8 cellular contexts compared by ENCODE assay signal in genomic region chr1:150578278-150579109, GRCh38. TPM values are rescaled to one million over a fixed set of nuclear protein-coding genes. Genes with fewer than 3 reads are reported as not detected.
DNase-seq lines count a peak whose midpoint lies in the region; ATAC-seq, FAIRE-seq and TF ChIP-seq lines count a peak whose summit lies in the region.

No MANE protein-coding gene starts in this region.

- no peak for FAIRE-seq in H1 (lab: Jason Lieb, UNC)

- H3K9ac ChIP-seq in H1 (replicated peaks in 1 of 4; ENCODE audit: extremely low read depth in 1 of 4, low read depth in 3 of 4, low read length in 3 of 4), result peak overlapping the region; percentile 99 to 100 (median 100)
- H3K9ac ChIP-seq in mesendoderm (ENCODE audit: low read length), result peak overlapping the region; percentile 100

- peaks cover 9% of the 10 kb centered on the region for H3K23me2 ChIP-seq in H1 (ENCODE audit: low read depth, low read length)

- peak overlapping the region; percentile 94 for H4K5ac ChIP-seq in H1 (ENCODE audit: insufficient read length, low read depth, low read length)
- no peak overlapping the region for H4K5ac ChIP-seq in mesendoderm (ENCODE audit: low read length)

- H3K4ac ChIP-seq in H1 (replicated peaks; ENCODE audit: insufficient read length, low read depth, low read length), result peak overlapping the region; percentile 85
- H3K4ac ChIP-seq in mesendoderm (ENCODE audit: low read depth, low read length), result peak overlapping the region; percentile 99

- TF ChIP-seq EP300 in H1 (IDR thresholded peaks at IDR 0.05; ENCODE audit: borderline replicate concordance in 1 of 2, low read depth in 2 of 2, low read length in 2 of 2) (no peak), stomach (IDR thresholded peaks at IDR 0.05) (no peak)

- H2AK5ac ChIP-seq in H1 (ENCODE audit: low read depth, low read length), result peak overlapping the region; percentile 97; the same call in 1 of the 2 replicates
- peak overlapping the region; percentile 95 for H2AK5ac ChIP-seq in mesendoderm (ENCODE audit: low read length)

- TF ChIP-seq POLR2A in H1 (IDR thresholded peaks at IDR 0.05; ENCODE audit: control extremely low read depth in 1 of 2, low read depth in 2 of 2, low read length in 2 of 2), result peak; percentile 26 to 82; a peak in 2 of 3 replicates
- no peak for TF ChIP-seq POLR2A in stomach (IDR thresholded peaks at IDR 0.05)

- CTCF ChIA-PET in activated B cell treated with CpG ODN at 0.5 μM for 24 hours (lab: Charles Lee), result interaction anchor here (0.7 to 9.8 kb wide), 4 partner anchors 11 to 51 kb away, joined by 3 to 196 read pairs (median 38); partner anchors contain the start of gene ENSA
- CTCF ChIA-PET in H1 (lab: Charles Lee; ENCODE audit: partially characterized antibody), result interaction anchor here (0.8 to 3.5 kb wide), 3 partner anchors 9 to 18 kb away, joined by 3 to 29 read pairs (median 3); no protein-coding TSS in a partner anchor

- WGBS in H1 (ENCODE audit: extremely low coverage in 1 of 2, insufficient coverage in 1 of 2, insufficient read length in 1 of 2, insufficient replicate concordance in 2 of 2, low coverage in 1 of 2, low lambda C conversion rate in 2 of 2, missing lambda C conversion rate in 1 of 2), 2 experiments, result 1% methylated on average over 42 of the region's 49 CpGs; no CpG with 5 or more reads in 1 of the 2 experiments
- WGBS in mesendoderm (ENCODE audit: extremely low coverage, insufficient coverage, low lambda C conversion rate), result no CpG with 5 or more reads among the region's 49 CpGs
- 0 to 1% (median 0%) methylated on average over 38 to 49 of the region's 49 CpGs for WGBS in stomach, 5 donors

- H3K79me1 ChIP-seq in H1 (ENCODE audit: low read depth, low read length) (peaks cover 2% of the 10 kb centered on the region; the same call in 1 of the 2 replicates), mesendoderm (ENCODE audit: low read length) (peaks cover 2% of the 10 kb centered on the region)

- H3K27ac ChIP-seq in H1 (ENCODE audit: low read depth, low read length) (peak overlapping the region; percentile 98), mesendoderm (ENCODE audit: low read depth, low read length) (peak overlapping the region; percentile 100), stomach (peak overlapping the region; percentile 94 to 100 (median 100))

- no peak for TF ChIP-seq CTCF in GM12865 (IDR thresholded peaks at IDR 0.05; ENCODE audit: insufficient read depth, low read depth, low read length, missing control alignments)
- no peak for TF ChIP-seq CTCF in activated B cell treated with CpG ODN at 0.5 μM for 24 hours (IDR thresholded peaks at IDR 0.05)
- no peak for TF ChIP-seq CTCF in H1 (IDR thresholded peaks at IDR 0.05; ENCODE audit: control extremely low read depth in 1 of 3, insufficient read depth in 1 of 3, low read depth in 1 of 3, low read length in 3 of 3)
- no peak for TF ChIP-seq CTCF in stomach (IDR thresholded peaks at IDR 0.05)

- H3K56ac ChIP-seq in H1 (replicated peaks; ENCODE audit: insufficient read length, low read depth, low read length), result peak overlapping the region; percentile 99
- H3K56ac ChIP-seq in mesendoderm (ENCODE audit: low read length), result peak overlapping the region; percentile 100

- no peaks in the 10 kb centered on the region for H3K9me3 Mint-ChIP-seq in activated B cell treated with CpG ODN at 0.5 μM for 24 hours

- H2BK20ac ChIP-seq in H1 (ENCODE audit: low read length), result no peak overlapping the region

- H3K36me3 Mint-ChIP-seq in activated B cell treated with CpG ODN at 0.5 μM for 24 hours (ENCODE audit: low read depth), result peaks cover 56% of the 10 kb centered on the region

- POLR2A ChIA-PET in activated B cell treated with CpG ODN at 0.5 μM for 24 hours (lab: Charles Lee) (interaction anchor here (0.7 to 14.3 kb wide), 16 partner anchors 10 to 352 kb away, joined by 3 to 1106 read pairs (median 12); partner anchors contain the start of genes ENSA and GOLPH3L), H1 (lab: Charles Lee; ENCODE audit: partially characterized antibody) (interaction anchor here (0.6 to 43.7 kb wide), 38 partner anchors 9 to 423 kb away, joined by 3 to 1380 read pairs (median 4); partner anchors contain the start of genes ADAMTSL4, ANXA9, ARNT and ENSA)

- peaks cover 55% of the 10 kb centered on the region for H3K4me1 Mint-ChIP-seq in activated B cell treated with CpG ODN at 0.5 μM for 24 hours

- H3K79me2 ChIP-seq in H1 (ENCODE audit: control insufficient read depth in 1 of 2, insufficient read depth in 2 of 2, low read length in 2 of 2), result peaks cover 38 to 54% of the 10 kb centered on the region in 2 experiments
- peaks cover 51% of the 10 kb centered on the region for H3K79me2 ChIP-seq in mesendoderm (ENCODE audit: control insufficient read depth, insufficient read depth, low read length)

- H3K27ac Mint-ChIP-seq in activated B cell treated with CpG ODN at 0.5 μM for 24 hours, result peak overlapping the region; percentile 98

- H4K8ac ChIP-seq in H1 (ENCODE audit: extremely low read depth, insufficient read depth, low read length), result peak overlapping the region; percentile 98
- no peak overlapping the region for H4K8ac ChIP-seq in mesendoderm (ENCODE audit: low read depth, low read length)

- ATAC-seq in activated B cell treated with CpG ODN at 0.5 μM for 24 hours (ENCODE audit: low read depth) (no peak), HG03280 (IDR thresholded peaks at IDR 0.05; ENCODE audit: unreplicated experiment) (no peak)

- H3K23ac ChIP-seq in H1 (ENCODE audit: insufficient read length) (no peak overlapping the region), mesendoderm (ENCODE audit: low read length) (peak overlapping the region; percentile 100)

- H3K18ac ChIP-seq in H1 (ENCODE audit: extremely low read depth, low read length) (peak overlapping the region; percentile 96), mesendoderm (ENCODE audit: low read length) (peak overlapping the region; percentile 99)

- H3K4me3 ChIP-seq in GM12865 (ENCODE audit: low read depth, low read length) (peak overlapping the region; percentile 95), H1 (ENCODE audit: extremely low read depth in 1 of 4, insufficient read depth in 2 of 4, low read depth in 3 of 4, low read length in 4 of 4) (peak overlapping the region; percentile 100), mesendoderm (ENCODE audit: low read length) (peak overlapping the region; percentile 100), stomach (peak overlapping the region; percentile 74 to 99 (median 88))

- H3K27me3 ChIP-seq in H1 (replicated peaks in 1 of 4; ENCODE audit: control insufficient read depth in 3 of 4, extremely low read depth in 1 of 4, insufficient read depth in 3 of 4, low read length in 3 of 4), result no peaks in the 10 kb centered on the region
- no peaks in the 10 kb centered on the region for H3K27me3 ChIP-seq in mesendoderm (ENCODE audit: insufficient read depth, low read length, poor library complexity)
- H3K27me3 ChIP-seq in stomach, result no peaks in the 10 kb centered on the region

- no peaks in the 10 kb centered on the region for H3K27me3 Mint-ChIP-seq in activated B cell treated with CpG ODN at 0.5 μM for 24 hours

- H3K4me1 ChIP-seq in H1 (replicated peaks in 1 of 4; ENCODE audit: control insufficient read depth in 3 of 4, insufficient read depth in 4 of 4, low read length in 3 of 4) (peaks cover 5 to 19% (median 13%) of the 10 kb centered on the region in 4 experiments), mesendoderm (ENCODE audit: control insufficient read depth, low read depth, low read length) (peaks cover 4% of the 10 kb centered on the region), stomach (peaks cover 30 to 51% (median 34%) of the 10 kb centered on the region in 4 donors)

- intact Hi-C loops in activated B cell treated with CpG ODN at 0.5 μM for 24 hours (cut with micrococcal nuclease) (loop anchor here (1.0 kb wide), 5 partner anchors 11 to 51 kb away; partner anchors contain the start of gene ENSA), stomach (cut with DNase I; ENCODE audit: low total_unique reads) (no loop called here)

- peaks cover 29 to 33% of the 10 kb centered on the region in 2 experiments for H4K20me1 ChIP-seq in H1 (replicated peaks in 1 of 2; ENCODE audit: control insufficient read depth in 1 of 2, insufficient read depth in 2 of 2, low read length in 2 of 2)

- H2BK120ac ChIP-seq in H1 (replicated peaks; ENCODE audit: low read depth, low read length), result peak overlapping the region; percentile 24
- H2BK120ac ChIP-seq in mesendoderm (ENCODE audit: low read depth, low read length), result no peak overlapping the region

- peak overlapping the region; percentile 95 for H3K4me3 Mint-ChIP-seq in activated B cell treated with CpG ODN at 0.5 μM for 24 hours

- H3K4me2 ChIP-seq in H1 (ENCODE audit: insufficient read depth in 1 of 2, low read depth in 2 of 2, low read length in 2 of 2), result peak overlapping the region; percentile 72 to 78
- peak overlapping the region; percentile 64 for H3K4me2 ChIP-seq in mesendoderm (ENCODE audit: low read length)

- H3K14ac ChIP-seq in H1 (ENCODE audit: insufficient read length), result no peak overlapping the region

- H4K91ac ChIP-seq in H1 (replicated peaks; ENCODE audit: insufficient read length, low read length), result peak overlapping the region; percentile 96

- H2BK5ac ChIP-seq in H1 (ENCODE audit: low read depth, low read length) (peak overlapping the region; percentile 100), mesendoderm (ENCODE audit: low read length) (peak overlapping the region; percentile 99)

- no peak overlapping the region for H2AFZ ChIP-seq in H1 (ENCODE audit: low read length)

- peak overlapping the region; percentile 99 for H2BK12ac ChIP-seq in H1 (ENCODE audit: low read depth, low read length)

- H3K9me3 ChIP-seq in H1 (ENCODE audit: insufficient read depth in 2 of 2, low read depth in 1 of 2, low read length in 1 of 2) (no peaks in the 10 kb centered on the region), stomach (no peaks in the 10 kb centered on the region)

- H2BK15ac ChIP-seq in H1 (ENCODE audit: low read length), result peak overlapping the region; percentile 83; the same call in 1 of the 2 replicates
- H2BK15ac ChIP-seq in mesendoderm (replicated peaks; ENCODE audit: low read depth), result no peak overlapping the region

- TF ChIP-seq RAD21 in H1 (IDR thresholded peaks at IDR 0.05 in 1 of 2, conservative IDR thresholded peaks at IDR 0.05 in 1 of 2; ENCODE audit: low read depth in 2 of 2, low read length in 2 of 2), result no peak

- H3K36me3 ChIP-seq in H1 (ENCODE audit: control insufficient read depth in 2 of 4, insufficient read depth in 4 of 4, low read length in 3 of 4) (peaks cover 25 to 53% (median 35%) of the 10 kb centered on the region in 4 experiments), mesendoderm (ENCODE audit: control insufficient read depth, insufficient read depth, low read length) (peaks cover 11% of the 10 kb centered on the region), stomach (peaks cover 41 to 45% (median 43%) of the 10 kb centered on the region in 4 donors)

- DNase-seq in A172 (ENCODE audit: low spot score) (peak; percentile 91), GM12865 (ENCODE audit: low read depth) (peak; percentile 61), NCI-H146 treated with DMSO at 0.1 percent for 48 hours (lab: John Stamatoyannopoulos, UW; ENCODE audit: unreplicated experiment) (peak; percentile 32), activated B cell treated with CpG ODN at 0.5 μM for 24 hours (no peak), H1 (ENCODE audit: low read depth in 1 of 2, low spot score in 2 of 2) (no peak), mesendoderm (peak; percentile 88), stomach (no peak)

RNA-seq across cellular contexts. Expression of gene MCL1, which starts 0.9 kb away (rescaled TPM):
- total RNA-seq in A172 (2014; rRNA removed; shearing (Covaris generic)), result 224 and 246 TPM in 2 replicates
- total RNA-seq in activated B cell treated with CpG ODN at 0.5 μM for 24 hours, result 224 and 233 TPM in 2 replicates
- total RNA-seq in H1 (2021; fragmentation: NEBNext Ultra II Directional; extraction: Animal tissue kit (Norgen Biotek cat#: 25700)), result 196 and 218 TPM in 2 replicates
- polyA plus RNA-seq in H1 (2011; rRNA removed), result 57.5 and 61.1 TPM in 2 replicates
- polyA plus RNA-seq in H1 (2011; cell fraction: cytosol; rRNA removed), result 78.4 TPM
- 85.5 TPM for polyA plus RNA-seq in H1 (2011; cell fraction: nucleus; rRNA removed)
- 93.2 to 159 TPM (median 119 TPM) in 4 replicates for polyA plus RNA-seq in H1 (2012, experiment 1 of 2)
- 18.8 TPM for polyA plus RNA-seq in H1 (2012, experiment 2 of 2)
- polyA plus RNA-seq in H1 (2013, experiment 1 of 2), result 116 TPM
- polyA plus RNA-seq in H1 (2013, experiment 2 of 2), result 123 TPM
- polyA minus RNA-seq in H1 (2011; rRNA and poly(A)+ RNA removed), result 104 and 119 TPM in 2 replicates
- polyA minus RNA-seq in H1 (2011; cell fraction: cytosol; rRNA and poly(A)+ RNA removed), result 98.4 TPM
- 171 TPM for polyA minus RNA-seq in H1 (2011; cell fraction: nucleus; rRNA and poly(A)+ RNA removed)
- 146 TPM for polyA plus RNA-seq in mesendoderm (2013, experiment 1 of 2)
- 147 TPM for polyA plus RNA-seq in mesendoderm (2013, experiment 2 of 2)
- total RNA-seq in stomach, result 100 to 1,000 TPM in 4 of 5 donors, 10 to 100 TPM in 1; 87.5 to 330 (median 142) TPM
- 100 to 1,000 TPM in 2 of 3 donors, 10 to 100 TPM in 1; 77.7 to 127 (median 115) TPM for polyA plus RNA-seq in stomach

RNA-seq across cellular contexts. Expression of gene ADAMTSL4, which starts 29.3 kb away (rescaled TPM):
- 0.38 and 2.3 TPM in 2 replicates for total RNA-seq in A172 (2014; rRNA removed; shearing (Covaris generic))
- total RNA-seq in activated B cell treated with CpG ODN at 0.5 μM for 24 hours (0.11 TPM in 1 of 2 replicates, not detected in the other), stomach (10 to 100 TPM in 3 of 5 donors, 1 to 10 TPM in 2; 4.9 to 32.3 (median 11.7) TPM)
- total RNA-seq in H1 (2021; fragmentation: NEBNext Ultra II Directional; extraction: Animal tissue kit (Norgen Biotek cat#: 25700)), result 5.3 and 5.4 TPM in 2 replicates
- polyA plus RNA-seq in H1 (2011; rRNA removed) (4.2 and 5.9 TPM in 2 replicates), stomach (10 to 100 TPM in 1 of 3 donors, 1 to 10 TPM in 2; 7.5 to 54.2 (median 8.7) TPM)
- polyA plus RNA-seq in H1 (2011; cell fraction: cytosol; rRNA removed), result 3.1 TPM
- polyA plus RNA-seq in H1 (2011; cell fraction: nucleus; rRNA removed), result 26.7 TPM
- polyA plus RNA-seq in H1 (2012, experiment 1 of 2), result 4.9 to 7.2 TPM (median 6.7 TPM) in 4 replicates
- 3.8 TPM for polyA plus RNA-seq in H1 (2012, experiment 2 of 2)
- 9.2 TPM for polyA plus RNA-seq in H1 (2013, experiment 1 of 2)
- polyA plus RNA-seq in H1 (2013, experiment 2 of 2), result 8.1 TPM
- 0.73 and 0.85 TPM in 2 replicates for polyA minus RNA-seq in H1 (2011; rRNA and poly(A)+ RNA removed)
- 2.6 TPM for polyA minus RNA-seq in H1 (2011; cell fraction: cytosol; rRNA and poly(A)+ RNA removed)
- 3.5 TPM for polyA minus RNA-seq in H1 (2011; cell fraction: nucleus; rRNA and poly(A)+ RNA removed)
- polyA plus RNA-seq in mesendoderm (2013, experiment 1 of 2), result 1.8 TPM
- 2.3 TPM for polyA plus RNA-seq in mesendoderm (2013, experiment 2 of 2)

RNA-seq across cellular contexts. Expression of gene ENSA, which starts 50.9 kb away (rescaled TPM):
- total RNA-seq in A172 (2014; rRNA removed; shearing (Covaris generic)), result 278 and 287 TPM in 2 replicates
- total RNA-seq in activated B cell treated with CpG ODN at 0.5 μM for 24 hours (202 and 227 TPM in 2 replicates), stomach (100 to 1,000 TPM; 106 to 349 (median 133) TPM)
- total RNA-seq in H1 (2021; fragmentation: NEBNext Ultra II Directional; extraction: Animal tissue kit (Norgen Biotek cat#: 25700)), result 229 and 236 TPM in 2 replicates
- polyA plus RNA-seq in H1 (2011; rRNA removed) (48.2 and 49.9 TPM in 2 replicates), stomach (100 to 1,000 TPM; 119 to 207 (median 150) TPM)
- 110 TPM for polyA plus RNA-seq in H1 (2011; cell fraction: cytosol; rRNA removed)
- 51.3 TPM for polyA plus RNA-seq in H1 (2011; cell fraction: nucleus; rRNA removed)
- polyA plus RNA-seq in H1 (2012, experiment 1 of 2), result 161 to 212 TPM (median 163 TPM) in 4 replicates
- polyA plus RNA-seq in H1 (2012, experiment 2 of 2), result 130 TPM
- 144 TPM for polyA plus RNA-seq in H1 (2013, experiment 1 of 2)
- 151 TPM for polyA plus RNA-seq in H1 (2013, experiment 2 of 2)
- polyA minus RNA-seq in H1 (2011; rRNA and poly(A)+ RNA removed), result 34.4 and 48.0 TPM in 2 replicates
- polyA minus RNA-seq in H1 (2011; cell fraction: cytosol; rRNA and poly(A)+ RNA removed), result 42.9 TPM
- 37.8 TPM for polyA minus RNA-seq in H1 (2011; cell fraction: nucleus; rRNA and poly(A)+ RNA removed)
- 201 TPM for polyA plus RNA-seq in mesendoderm (2013, experiment 1 of 2)
- polyA plus RNA-seq in mesendoderm (2013, experiment 2 of 2), result 201 TPM

Comparison
In these comparisons a context has a peak if more than half of its experiments do, and no peak if none do; other contexts are left out.
1. DNase-seq: peak in A172 (single experiment), GM12865 (single experiment), NCI-H146 treated with DMSO at 0.1 percent for 48 hours (single experiment) and mesendoderm (single experiment); none in activated B cell treated with CpG ODN at 0.5 μM for 24 hours (single experiment), H1 (0 of 2) and stomach (single experiment).
2. POLR2A ChIP-seq: peak in H1 (2 of 2); none in stomach (0 of 4).
3. Peak in every context shown above with its lines, with median percentiles within 50 percentile points of each other: H3K4me3 ChIP-seq and H3K27ac ChIP-seq.